Comparison of ENCODE assay signal across 8 cellular contexts in the genomic region with DNA sequence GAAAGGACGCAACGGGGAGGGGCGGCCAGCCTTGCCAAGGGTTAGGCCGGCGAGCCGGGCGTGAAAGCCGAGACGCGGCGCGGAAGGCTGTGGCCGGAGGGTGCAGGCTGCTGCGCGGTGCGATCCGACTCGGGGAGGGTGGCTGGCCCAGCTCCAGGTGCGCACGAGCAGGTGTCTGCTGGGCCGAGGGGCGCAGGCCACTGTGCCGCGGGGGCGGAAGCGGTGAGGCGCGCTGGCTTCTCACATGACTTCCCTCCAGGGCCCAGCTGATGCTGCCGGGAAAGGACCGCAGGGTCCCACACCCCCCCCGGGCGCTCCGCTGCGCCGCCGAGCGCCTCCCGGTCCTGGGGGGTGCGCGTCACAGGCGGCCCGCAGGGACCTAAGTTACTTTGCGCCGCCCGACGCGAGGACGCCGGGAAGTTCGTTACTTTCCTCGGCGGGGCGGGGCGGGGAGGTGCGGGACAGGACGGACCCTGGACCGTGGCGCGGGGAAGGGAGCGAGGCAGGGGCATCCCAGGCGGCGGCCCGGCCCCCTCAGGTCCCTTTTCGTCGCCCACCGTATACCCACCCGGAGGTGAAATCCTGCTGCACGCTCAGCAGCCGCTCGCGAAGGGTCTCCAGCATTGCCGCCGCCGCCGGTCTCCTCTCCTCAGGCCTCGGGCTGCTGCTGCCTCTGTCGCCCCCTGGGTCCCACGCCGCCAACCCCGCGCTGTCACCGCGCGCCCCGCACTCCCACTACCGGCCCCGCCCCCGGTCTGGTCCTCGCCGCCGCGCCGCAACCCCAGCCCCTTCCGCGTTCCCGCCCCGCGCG. TPM values are rescaled to one million over a fixed set of nuclear protein-coding genes. Genes with fewer than 3 reads are reported as not detected.
DNase-seq lines count a peak whose midpoint lies in the region; ATAC-seq, FAIRE-seq and TF ChIP-seq lines count a peak whose summit lies in the region.

A gene with protein sequence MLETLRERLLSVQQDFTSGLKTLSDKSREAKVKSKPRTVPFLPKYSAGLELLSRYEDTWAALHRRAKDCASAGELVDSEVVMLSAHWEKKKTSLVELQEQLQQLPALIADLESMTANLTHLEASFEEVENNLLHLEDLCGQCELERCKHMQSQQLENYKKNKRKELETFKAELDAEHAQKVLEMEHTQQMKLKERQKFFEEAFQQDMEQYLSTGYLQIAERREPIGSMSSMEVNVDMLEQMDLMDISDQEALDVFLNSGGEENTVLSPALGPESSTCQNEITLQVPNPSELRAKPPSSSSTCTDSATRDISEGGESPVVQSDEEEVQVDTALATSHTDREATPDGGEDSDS (minus strand): TSS at position 783 of the 811 bp plus-strand sequence. CDS start 159 bp downstream, at position 624.

- H4K20me1 ChIP-seq in GM23248 (ENCODE audit: insufficient read depth) = no peaks in the 10 kb centered on the region
- no peaks in the 10 kb centered on the region for H4K20me1 ChIP-seq in Karpas-422 (ENCODE audit: insufficient read depth, low read depth, low read length)

- H3K4me3 ChIP-seq in GM23248 = peak within 1 kb of the TSS; percentile 80
- H3K4me3 ChIP-seq in Karpas-422 (ENCODE audit: low read length) = peak within 1 kb of the TSS; percentile 82
- H3K4me3 ChIP-seq in left ventricle myocardium inferior = peak within 1 kb of the TSS; percentile 93
- peak within 1 kb of the TSS; percentile 98 for H3K4me3 ChIP-seq in psoas muscle

- peaks cover 36 to 42% (median 41%) of the 10 kb centered on the region in 3 donors for H3K4me1 Mint-ChIP-seq in T-cell
- peaks cover 46% of the 10 kb centered on the region for H3K4me1 Mint-ChIP-seq in activated naive CD8-positive, alpha-beta T cell treated with anti-CD3 and anti-CD28 coated beads, Interleukin-2, amount 50 U/mL, for 24 hours

- H3K27me3 Mint-ChIP-seq in T-cell = peaks cover 0 to 2% of the 10 kb centered on the region in 2 donors
- peaks cover 10% of the 10 kb centered on the region for H3K27me3 Mint-ChIP-seq in activated naive CD8-positive, alpha-beta T cell treated with anti-CD3 and anti-CD28 coated beads, Interleukin-2, amount 50 U/mL, for 24 hours

- H3K4me3 Mint-ChIP-seq in T-cell = peak within 1 kb of the TSS; percentile 72 to 85 (median 84)
- H3K4me3 Mint-ChIP-seq in activated naive CD8-positive, alpha-beta T cell treated with anti-CD3 and anti-CD28 coated beads, Interleukin-2, amount 50 U/mL, for 24 hours = peak within 1 kb of the TSS; percentile 82

- no peak for FAIRE-seq in urothelium cell line (lab: Jason Lieb, UNC)

- POLR2A ChIA-PET in T-cell (lab: Charles Lee) = interaction anchor here (0.6 kb wide), 3 partner anchors 32 to 759 kb away, joined by 3 to 4 read pairs (median 3); no protein-coding TSS in a partner anchor

- H3K36me3 Mint-ChIP-seq in T-cell = peaks cover 8% of the 10 kb centered on the region
- H3K36me3 Mint-ChIP-seq in activated naive CD8-positive, alpha-beta T cell treated with anti-CD3 and anti-CD28 coated beads, Interleukin-2, amount 50 U/mL, for 24 hours (ENCODE audit: low read depth) = peaks cover 10% of the 10 kb centered on the region

- H3K27me3 ChIP-seq in GM23248 (replicated peaks; ENCODE audit: insufficient read depth) (0 out of 2 replicates have a peak, but pooled peaks cover 1% of the 10 kb centered on the region), Karpas-422 (ENCODE audit: low read length) (no peaks in the 10 kb centered on the region), left ventricle myocardium inferior (ENCODE audit: low read depth) (no peaks in the 10 kb centered on the region), psoas muscle (ENCODE audit: insufficient read depth in 3 of 3, low read length in 2 of 3) (no peaks in the 10 kb centered on the region)

- peak; percentile 82 to 84 (median 82) for ATAC-seq in T-cell (replicated peaks in 1 of 4)
- ATAC-seq in activated naive CD8-positive, alpha-beta T cell treated with anti-CD3 and anti-CD28 coated beads, Interleukin-2, amount 50 U/mL, for 24 hours = peak; percentile 63
- ATAC-seq in psoas muscle = peak; percentile 91 to 94 (median 93)

- TF ChIP-seq CTCF in left ventricle myocardium inferior (IDR thresholded peaks at IDR 0.05; ENCODE audit: borderline replicate concordance) = no peak
- TF ChIP-seq CTCF in psoas muscle (IDR thresholded peaks at IDR 0.05) = no peak

- H2AFZ ChIP-seq in GM23248 (peak within 1 kb of the TSS; percentile 88), Karpas-422 (ENCODE audit: low read length) (peak within 1 kb of the TSS; percentile 87)

- H3K4me2 ChIP-seq in GM23248 (ENCODE audit: unreplicated experiment) (peak within 1 kb of the TSS; percentile 82), Karpas-422 (ENCODE audit: low read depth, low read length, poor library complexity, severe bottlenecking) (peak within 1 kb of the TSS; percentile 89)

- intact Hi-C loops in left ventricle myocardium inferior (cut with micrococcal nuclease) = no loop called here
- intact Hi-C loops in psoas muscle (cut with DNase I) = no loop called here

- H3K4me1 ChIP-seq in GM23248 (ENCODE audit: insufficient read depth) (0 out of 2 replicates have a peak, but pooled peaks cover 3% of the 10 kb centered on the region), Karpas-422 (ENCODE audit: low read length) (peaks cover 46% of the 10 kb centered on the region), left ventricle myocardium inferior (peaks cover 25% of the 10 kb centered on the region), psoas muscle (peaks cover 6% of the 10 kb centered on the region)

- peak within 1 kb of the TSS; percentile 56 to 80 for H3K27ac Mint-ChIP-seq in T-cell
- H3K27ac Mint-ChIP-seq in activated naive CD8-positive, alpha-beta T cell treated with anti-CD3 and anti-CD28 coated beads, Interleukin-2, amount 50 U/mL, for 24 hours = peak within 1 kb of the TSS; percentile 61

- H3F3A ChIP-seq in GM23248 (ENCODE audit: insufficient read depth) = no peaks in the 10 kb centered on the region

- peak; percentile 81 for DNase-seq in GM03348 (ENCODE audit: low spot score)
- peak; percentile 70 for DNase-seq in GM23248
- DNase-seq in Karpas-422 = peak; percentile 86
- DNase-seq in T-cell = peak; percentile 56 to 83 (median 74)
- peak; percentile 87 for DNase-seq in activated naive CD8-positive, alpha-beta T cell treated with anti-CD3 and anti-CD28 coated beads, Interleukin-2, amount 50 U/mL, for 24 hours
- DNase-seq in left ventricle myocardium inferior = peak; percentile 88
- peak; percentile 86 to 91 for DNase-seq in psoas muscle
- DNase-seq in urothelium cell line (ENCODE audit: low spot score) = peak; percentile 63

- H3K27ac ChIP-seq in GM23248 = no peak within 1 kb of the TSS
- peak within 1 kb of the TSS; percentile 48 for H3K27ac ChIP-seq in Karpas-422 (ENCODE audit: low read length)
- H3K27ac ChIP-seq in left ventricle myocardium inferior (replicated peaks) = peak within 1 kb of the TSS; percentile 89
- H3K27ac ChIP-seq in psoas muscle = peak within 1 kb of the TSS; percentile 96

- H3K9ac ChIP-seq in GM23248 (peak within 1 kb of the TSS; percentile 68), Karpas-422 (ENCODE audit: low read length) (peak within 1 kb of the TSS; percentile 77)

- WGBS in GM23248 (ENCODE audit: low coverage in 1 of 2, low lambda C conversion rate in 2 of 2, missing lambda C conversion rate in 2 of 2), 2 experiments = 0 to 2% methylated on average over 40 to 81 of the region's 99 CpGs
- 0 to 1% (median 1%) methylated on average over 60 to 99 of the region's 99 CpGs for WGBS in psoas muscle, 3 donors

- H3K9me3 ChIP-seq in GM23248 (ENCODE audit: low read depth) (no peaks in the 10 kb centered on the region), Karpas-422 (ENCODE audit: low read length) (no peaks in the 10 kb centered on the region), left ventricle myocardium inferior (replicated peaks) (no peaks in the 10 kb centered on the region), psoas muscle (no peaks in the 10 kb centered on the region)

- H3K36me3 ChIP-seq in GM23248 (ENCODE audit: low read depth) (no peaks in the 10 kb centered on the region), Karpas-422 (ENCODE audit: insufficient read depth, low read length) (peaks cover 3% of the 10 kb centered on the region; the same call in 1 of the 2 replicates), left ventricle myocardium inferior (no peaks in the 10 kb centered on the region), psoas muscle (ENCODE audit: insufficient read depth in 1 of 2, low read depth in 1 of 2) (no peaks in the 10 kb centered on the region)

- in situ Hi-C loops in GM23248 (cut with MboI) = no loop called here

- H3K9me3 Mint-ChIP-seq in T-cell = no peaks in the 10 kb centered on the region
- no peaks in the 10 kb centered on the region for H3K9me3 Mint-ChIP-seq in activated naive CD8-positive, alpha-beta T cell treated with anti-CD3 and anti-CD28 coated beads, Interleukin-2, amount 50 U/mL, for 24 hours

- CTCF ChIA-PET in T-cell (lab: Charles Lee) = interaction anchor here in 1 of 2 donors (0.7 to 1.2 kb wide), 2 partner anchors 16 to 569 kb away, joined by 3 read pairs; no protein-coding TSS in a partner anchor

- 0 out of 2 replicates have a peak, but pooled peaks cover 5% of the 10 kb centered on the region for H3K79me2 ChIP-seq in GM23248 (ENCODE audit: insufficient read depth)
- H3K79me2 ChIP-seq in Karpas-422 (ENCODE audit: low read length) = peaks cover 41% of the 10 kb centered on the region

- H3K9me2 ChIP-seq in GM23248 (ENCODE audit: insufficient read depth) (no peaks in the 10 kb centered on the region), Karpas-422 (replicated peaks; ENCODE audit: insufficient read depth, low read length) (no peaks in the 10 kb centered on the region)

RNA-seq across cellular contexts. Expression of the gene that starts here (rescaled TPM):
- 0.32 and 3.9 TPM in 2 replicates for total RNA-seq in GM23248 (2014; rRNA removed; shearing (Covaris generic))
- 15.8 and 18.1 TPM in 2 replicates for polyA plus RNA-seq in GM23248 (2016; fragmentation: Nextera tagmentation; extraction: Ambion mirVana)
- total RNA-seq in Karpas-422 (2014; rRNA removed; shearing (Covaris generic); ENCODE audit: low replicate concordance) = 13.8 and 15.1 TPM in 2 replicates
- 10 to 100 TPM; 18.7 to 25.4 (median 19.9) TPM for total RNA-seq in T-cell
- total RNA-seq in left ventricle myocardium inferior = 19.2 TPM
- total RNA-seq in psoas muscle = 10 to 100 TPM in 3 of 4 donors, 1 to 10 TPM in 1; 8.6 to 16.6 (median 14.4) TPM
- polyA plus RNA-seq in psoas muscle = 10 to 100 TPM in 2 of 3 donors, 1 to 10 TPM in 1; 8.0 to 22.0 (median 15.2) TPM
